ENCODE assay signal across 8 cellular contexts in genomic region chrY:3002685-3003509, GRCh38.
DNase-seq lines count a peak whose midpoint lies in the region; ATAC-seq, FAIRE-seq and TF ChIP-seq lines count a peak whose summit lies in the region.

No MANE protein-coding gene starts in this region.

- DNase-seq in HS-5 (ENCODE audit: low read depth), result peak; percentile 0
- peak; percentile 14 for DNase-seq in activated naive CD8-positive, alpha-beta T cell treated with anti-CD3 and anti-CD28 coated beads for 36 hours
- DNase-seq in natural killer cell treated with Interleukin-12 subunit alpha and Interleukin-12 subunit beta and Interleukin-15 and Interleukin-18, amount 100 ng/mL, for 72 hours (ENCODE audit: low spot score), result no peak
- no peak for DNase-seq in NCI-H1694 treated with DMSO at 0.1 percent for 48 hours (lab: John Stamatoyannopoulos, UW)
- no peak for DNase-seq in frontal cortex (ENCODE audit: low spot score in 2 of 2)
- DNase-seq in endodermal cell, result no peak

- H3K36me3 ChIP-seq in endodermal cell (ENCODE audit: control insufficient read depth, insufficient read depth, low read length), result no peaks in the 10 kb centered on the region

- H3K36me3 Mint-ChIP-seq in activated naive CD8-positive, alpha-beta T cell treated with anti-CD3 and anti-CD28 coated beads for 36 hours, result peaks cover 3% of the 10 kb centered on the region
- H3K36me3 Mint-ChIP-seq in natural killer cell treated with Interleukin-12 subunit alpha and Interleukin-12 subunit beta and Interleukin-15 and Interleukin-18, amount 100 ng/mL, for 72 hours, result no peaks in the 10 kb centered on the region
- no peaks in the 10 kb centered on the region for H3K36me3 Mint-ChIP-seq in endodermal cell (ENCODE audit: low read depth)

- H3K9me3 Mint-ChIP-seq in activated naive CD8-positive, alpha-beta T cell treated with anti-CD3 and anti-CD28 coated beads for 36 hours, result no peaks in the 10 kb centered on the region
- no peaks in the 10 kb centered on the region for H3K9me3 Mint-ChIP-seq in natural killer cell treated with Interleukin-12 subunit alpha and Interleukin-12 subunit beta and Interleukin-15 and Interleukin-18, amount 100 ng/mL, for 72 hours
- no peaks in the 10 kb centered on the region for H3K9me3 Mint-ChIP-seq in endodermal cell

- TF ChIP-seq CTCF in endodermal cell (conservative IDR thresholded peaks at IDR 0.05), result no peak

- H3K4me3 Mint-ChIP-seq in activated naive CD8-positive, alpha-beta T cell treated with anti-CD3 and anti-CD28 coated beads for 36 hours, result peak overlapping the region; percentile 82
- H3K4me3 Mint-ChIP-seq in natural killer cell treated with Interleukin-12 subunit alpha and Interleukin-12 subunit beta and Interleukin-15 and Interleukin-18, amount 100 ng/mL, for 72 hours, result peak overlapping the region; percentile 95
- H3K4me3 Mint-ChIP-seq in endodermal cell, result no peak overlapping the region

- H3K4me1 Mint-ChIP-seq in activated naive CD8-positive, alpha-beta T cell treated with anti-CD3 and anti-CD28 coated beads for 36 hours, result peaks cover 39% of the 10 kb centered on the region
- peaks cover 0 to 46% of the 10 kb centered on the region in 2 donors for H3K4me1 Mint-ChIP-seq in natural killer cell treated with Interleukin-12 subunit alpha and Interleukin-12 subunit beta and Interleukin-15 and Interleukin-18, amount 100 ng/mL, for 72 hours (ENCODE audit: low read depth in 2 of 2)
- no peaks in the 10 kb centered on the region for H3K4me1 Mint-ChIP-seq in endodermal cell

- no peaks in the 10 kb centered on the region for H3K9me3 ChIP-seq in endodermal cell (ENCODE audit: control insufficient read depth, low read length)

- FAIRE-seq in frontal cortex (lab: Jason Lieb, UNC), result no peak

- peak overlapping the region; percentile 94 for H3K27ac Mint-ChIP-seq in activated naive CD8-positive, alpha-beta T cell treated with anti-CD3 and anti-CD28 coated beads for 36 hours
- H3K27ac Mint-ChIP-seq in natural killer cell treated with Interleukin-12 subunit alpha and Interleukin-12 subunit beta and Interleukin-15 and Interleukin-18, amount 100 ng/mL, for 72 hours, result peak overlapping the region; percentile 19 to 94
- no peak overlapping the region for H3K27ac Mint-ChIP-seq in endodermal cell

- no peaks in the 10 kb centered on the region for H3K27me3 ChIP-seq in endodermal cell (ENCODE audit: control insufficient read depth, insufficient read depth, low read length, poor library complexity, severe bottlenecking)

- 89% methylated on average over 15 of the region's 15 CpGs; no CpG with 5 or more reads in 1 of the 2 experiments for WGBS in endodermal cell (ENCODE audit: insufficient coverage in 1 of 2, insufficient read length in 1 of 2), 2 experiments

- H3K4me1 ChIP-seq in endodermal cell (ENCODE audit: control insufficient read depth, insufficient read depth, low read length), result no peaks in the 10 kb centered on the region

- H3K4me3 ChIP-seq in endodermal cell (ENCODE audit: low read length), result no peak overlapping the region

- no peaks in the 10 kb centered on the region for H3K27me3 Mint-ChIP-seq in activated naive CD8-positive, alpha-beta T cell treated with anti-CD3 and anti-CD28 coated beads for 36 hours
- no peaks in the 10 kb centered on the region for H3K27me3 Mint-ChIP-seq in natural killer cell treated with Interleukin-12 subunit alpha and Interleukin-12 subunit beta and Interleukin-15 and Interleukin-18, amount 100 ng/mL, for 72 hours
- H3K27me3 Mint-ChIP-seq in endodermal cell (ENCODE audit: insufficient read depth), result no peaks in the 10 kb centered on the region

- peak; percentile 54 for ATAC-seq in GM19043 (IDR thresholded peaks at IDR 0.05; ENCODE audit: low read depth, unreplicated experiment)
- ATAC-seq in natural killer cell treated with Interleukin-12 subunit alpha and Interleukin-12 subunit beta and Interleukin-15 and Interleukin-18, amount 100 ng/mL, for 72 hours, result peak in 1 of 2 donors; percentile 61
- no peak for ATAC-seq in GM21825 (IDR thresholded peaks at IDR 0.05; ENCODE audit: unreplicated experiment)

- H3K9ac ChIP-seq in endodermal cell (ENCODE audit: extremely low read depth, low read length, poor library complexity, severe bottlenecking), result no peak overlapping the region

- H3K27ac ChIP-seq in endodermal cell (ENCODE audit: low read depth, low read length), result no peak overlapping the region

Comparison
In these comparisons a context has a peak if more than half of its experiments do, and no peak if none do; other contexts are left out.
1. DNase-seq: peak in HS-5 (single experiment) and activated naive CD8-positive, alpha-beta T cell treated with anti-CD3 and anti-CD28 coated beads for 36 hours (single experiment); none in natural killer cell treated with Interleukin-12 subunit alpha and Interleukin-12 subunit beta and Interleukin-15 and Interleukin-18, amount 100 ng/mL, for 72 hours (single experiment), NCI-H1694 treated with DMSO at 0.1 percent for 48 hours (single experiment), frontal cortex (0 of 2) and endodermal cell (single experiment).